ENCODE assay signal across 25 cellular contexts in genomic region chr12:132089407-132089910, GRCh38.
"Had no signal": no experiment of that assay in that cellular context is flagged by ENCODE, and none has a peak within 500 bp of the region (broad histone marks: within the 10 kb centered on the region; RNA-seq: fewer than 3 reads in every experiment).

No MANE protein-coding gene starts in this region.

- H3K4me3 ChIP-seq: heart left ventricle, ovary, prostate gland, thoracic aorta, upper lobe of left lung had no signal

- ATAC-seq: esophagus mucosa, heart left ventricle, left ventricle myocardium superior, T-cell had no signal

- H3K27ac ChIP-seq: heart left ventricle, neutrophil, ovary, prostate gland, thoracic aorta, upper lobe of left lung had no signal

- H3K27me3 Mint-ChIP-seq: activated B cell treated with CpG ODN at 0.5 μM for 24 hours; activated CD4-positive, alpha-beta memory T cell treated with anti-CD3 and anti-CD28 coated beads for 36 hours; activated naive CD8-positive, alpha-beta T cell treated with anti-CD3 and anti-CD28 coated beads, Interleukin-2, amount 10 ng/mL, durations not matched to agents 7 days and 5 days; dendritic cell treated with granulocyte-macrophage colony-stimulating factor and Interleukin-4, amounts not matched to agents 40 ng/mL and 50 ng/mL, for 4 days; memory B cell; T-cell had no signal

- H3K9me3 ChIP-seq: heart left ventricle, neutrophil, ovary, prostate gland, thoracic aorta, upper lobe of left lung had no signal

- H3K36me3 ChIP-seq: ovary, prostate gland, thoracic aorta had no signal

- H3K27me3 ChIP-seq: heart left ventricle, neutrophil, ovary, upper lobe of left lung had no signal

- H3K27ac Mint-ChIP-seq: activated CD4-positive, alpha-beta memory T cell treated with anti-CD3 and anti-CD28 coated beads for 36 hours; activated naive CD4-positive, alpha-beta T cell treated with anti-CD3 and anti-CD28 coated beads for 36 hours; activated naive CD8-positive, alpha-beta T cell treated with anti-CD3 and anti-CD28 coated beads, Interleukin-2, amount 10 ng/mL, durations not matched to agents 7 days and 5 days; dendritic cell treated with granulocyte-macrophage colony-stimulating factor and Interleukin-4, amounts not matched to agents 40 ng/mL and 50 ng/mL, for 4 days; memory B cell; nephron had no signal

- H3K4me3 Mint-ChIP-seq: activated B cell treated with CpG ODN at 0.5 μM for 24 hours; activated CD4-positive, alpha-beta memory T cell treated with anti-CD3 and anti-CD28 coated beads for 36 hours; activated naive CD4-positive, alpha-beta T cell treated with anti-CD3 and anti-CD28 coated beads for 36 hours; activated naive CD8-positive, alpha-beta T cell treated with anti-CD3 and anti-CD28 coated beads, Interleukin-2, amount 10 ng/mL, durations not matched to agents 7 days and 5 days; dendritic cell treated with granulocyte-macrophage colony-stimulating factor and Interleukin-4, amounts not matched to agents 40 ng/mL and 50 ng/mL, for 4 days; memory B cell; nephron; T-cell; T-helper 2 cell treated with Interferon-gamma antibody and Interleukin-4, amounts not matched to agents 5 μg/mL and 100 μg/mL, for 36 hours had no signal

- DNase-seq: activated B cell treated with CpG ODN at 0.5 μM for 24 hours; activated CD4-positive, alpha-beta memory T cell treated with anti-CD3 and anti-CD28 coated beads for 36 hours; activated CD4-positive, alpha-beta T cell treated with anti-CD3 and anti-CD28 coated beads for 4 hours; activated naive CD4-positive, alpha-beta T cell treated with anti-CD3 and anti-CD28 coated beads for 36 hours; activated naive CD8-positive, alpha-beta T cell treated with anti-CD3 and anti-CD28 coated beads, Interleukin-2, amount 10 ng/mL, durations not matched to agents 7 days and 5 days; activated T-cell treated with anti-CD3 and anti-CD28 coated beads, Interleukin-2, amount 50 U/mL, for 48 hours; amniotic stem cell; effector memory CD4-positive, alpha-beta T cell; heart left ventricle; left ventricle myocardium superior; ovary; stimulated activated CD4-positive, alpha-beta T cell treated with anti-CD3 and anti-CD28 coated beads, Interleukin-4, amount 100 ng/mL, for 1 hour; stimulated activated naive CD4-positive, alpha-beta T cell treated with Interleukin-2 at 50 U/mL for 16 hours; T-cell; upper lobe of left lung had no signal

- FAIRE-seq: bronchial epithelial cell, islet of Langerhans had no signal

- H3K9me3 Mint-ChIP-seq: activated B cell treated with CpG ODN at 0.5 μM for 24 hours; activated CD4-positive, alpha-beta memory T cell treated with anti-CD3 and anti-CD28 coated beads for 36 hours; activated naive CD4-positive, alpha-beta T cell treated with anti-CD3 and anti-CD28 coated beads for 36 hours; activated naive CD8-positive, alpha-beta T cell treated with anti-CD3 and anti-CD28 coated beads, Interleukin-2, amount 10 ng/mL, durations not matched to agents 7 days and 5 days; dendritic cell treated with granulocyte-macrophage colony-stimulating factor and Interleukin-4, amounts not matched to agents 40 ng/mL and 50 ng/mL, for 4 days; memory B cell; nephron; T-cell; T-helper 2 cell treated with Interferon-gamma antibody and Interleukin-4, amounts not matched to agents 5 μg/mL and 100 μg/mL, for 36 hours had no signal

- H3K4me1 ChIP-seq: prostate gland had no signal
